Comparison of ENCODE assay signal across 1 cellular context in the genomic region with DNA sequence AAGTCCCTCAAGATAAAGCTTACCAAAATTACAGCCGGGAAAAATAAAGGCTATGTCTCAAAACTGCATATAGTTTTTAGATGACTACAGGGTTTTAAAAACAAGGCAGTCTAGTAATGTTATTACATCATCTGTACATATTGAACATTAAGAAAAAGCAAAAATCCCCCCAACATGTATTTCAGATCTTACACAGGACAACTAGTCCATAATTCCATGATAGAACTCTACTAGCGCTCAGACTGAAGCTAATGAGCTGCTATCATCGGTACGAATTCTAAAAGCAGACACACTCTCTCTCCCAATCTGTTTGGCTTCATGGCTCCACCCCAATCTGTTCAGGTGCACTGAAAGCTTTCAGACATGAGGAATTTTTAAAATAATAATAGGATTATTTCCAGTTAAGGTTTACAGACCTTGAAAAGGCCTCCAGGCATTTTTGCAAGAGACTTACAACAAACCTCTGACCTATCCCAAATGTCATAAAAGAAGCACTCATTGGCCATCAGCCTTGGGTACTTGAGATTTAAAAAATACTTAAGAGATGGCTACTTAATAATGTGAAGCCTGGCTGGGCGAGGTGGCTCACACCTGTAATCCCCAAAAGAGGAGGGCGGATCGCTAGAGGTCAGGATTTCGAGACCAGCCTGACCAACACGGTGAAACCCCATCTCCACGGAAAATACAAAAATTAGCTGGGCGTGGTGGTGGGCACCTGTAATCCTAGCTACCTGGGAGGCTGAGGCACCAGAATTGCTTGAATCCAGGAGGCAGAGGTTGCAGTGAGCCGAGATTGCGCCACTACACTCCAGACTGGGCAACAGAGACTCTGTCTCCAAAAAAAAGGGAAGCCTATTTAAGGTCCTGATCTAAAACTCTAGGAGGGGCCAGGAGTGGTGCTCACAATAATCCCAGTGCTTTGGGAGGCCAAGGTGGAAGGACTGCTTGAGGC.
TF ChIP-seq lines count a peak whose summit lies in the region.

No MANE protein-coding gene starts in this region.

TF ChIP-seq in GM12878, 131 proteins besides CTCF, POLR2A, EP300 and RAD21 (continued from another document):
- TF ChIP-seq ATF7 (IDR thresholded peaks at IDR 0.05; ENCODE audit: low read depth) (0 out of 2 replicates have a peak, but pooled peaks have one; percentile 31), KDM1A (IDR thresholded peaks at IDR 0.05; ENCODE audit: borderline replicate concordance) (no peak), MLLT1 (IDR thresholded peaks at IDR 0.05) (0 out of 2 replicates have a peak, but pooled peaks have one; percentile 63), RAD51 (IDR thresholded peaks at IDR 0.05) (no peak), FOXK2 (IDR thresholded peaks at IDR 0.05) (no peak), MTA3 (IDR thresholded peaks at IDR 0.05; ENCODE audit: borderline replicate concordance, low read length) (no peak), HDAC2 (IDR thresholded peaks at IDR 0.05) (no peak), SUZ12 (IDR thresholded peaks at IDR 0.05; ENCODE audit: unreplicated experiment) (no peak)
- TF ChIP-seq, protein P1, sequence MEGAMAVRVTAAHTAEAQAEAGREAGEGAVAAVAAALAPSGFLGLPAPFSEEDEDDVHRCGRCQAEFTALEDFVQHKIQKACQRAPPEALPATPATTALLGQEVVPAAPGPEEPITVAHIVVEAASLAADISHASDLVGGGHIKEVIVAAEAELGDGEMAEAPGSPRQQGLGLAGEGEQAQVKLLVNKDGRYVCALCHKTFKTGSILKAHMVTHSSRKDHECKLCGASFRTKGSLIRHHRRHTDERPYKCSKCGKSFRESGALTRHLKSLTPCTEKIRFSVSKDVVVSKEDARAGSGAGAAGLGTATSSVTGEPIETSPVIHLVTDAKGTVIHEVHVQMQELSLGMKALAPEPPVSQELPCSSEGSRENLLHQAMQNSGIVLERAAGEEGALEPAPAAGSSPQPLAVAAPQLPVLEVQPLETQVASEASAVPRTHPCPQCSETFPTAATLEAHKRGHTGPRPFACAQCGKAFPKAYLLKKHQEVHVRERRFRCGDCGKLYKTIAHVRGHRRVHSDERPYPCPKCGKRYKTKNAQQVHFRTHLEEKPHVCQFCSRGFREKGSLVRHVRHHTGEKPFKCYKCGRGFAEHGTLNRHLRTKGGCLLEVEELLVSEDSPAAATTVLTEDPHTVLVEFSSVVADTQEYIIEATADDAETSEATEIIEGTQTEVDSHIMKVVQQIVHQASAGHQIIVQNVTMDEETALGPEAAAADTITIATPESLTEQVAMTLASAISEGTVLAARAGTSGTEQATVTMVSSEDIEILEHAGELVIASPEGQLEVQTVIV (IDR thresholded peaks at IDR 0.05; ENCODE audit: borderline replicate concordance, partially characterized antibody): no peak
- TF ChIP-seq, protein P2, sequence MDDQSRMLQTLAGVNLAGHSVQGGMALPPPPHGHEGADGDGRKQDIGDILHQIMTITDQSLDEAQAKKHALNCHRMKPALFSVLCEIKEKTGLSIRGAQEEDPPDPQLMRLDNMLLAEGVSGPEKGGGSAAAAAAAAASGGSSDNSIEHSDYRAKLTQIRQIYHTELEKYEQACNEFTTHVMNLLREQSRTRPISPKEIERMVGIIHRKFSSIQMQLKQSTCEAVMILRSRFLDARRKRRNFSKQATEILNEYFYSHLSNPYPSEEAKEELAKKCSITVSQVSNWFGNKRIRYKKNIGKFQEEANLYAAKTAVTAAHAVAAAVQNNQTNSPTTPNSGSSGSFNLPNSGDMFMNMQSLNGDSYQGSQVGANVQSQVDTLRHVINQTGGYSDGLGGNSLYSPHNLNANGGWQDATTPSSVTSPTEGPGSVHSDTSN (IDR thresholded peaks at IDR 0.05; ENCODE audit: insufficient replicate concordance, low read depth, low read length): no peak
TF ChIP-seq in GM12878: peak in this region for 2.
